Comparison of ENCODE assay signal across 8 cellular contexts in genomic region chr14:52325126-52325525, GRCh38. TPM values are rescaled to one million over a fixed set of nuclear protein-coding genes. Genes with fewer than 3 reads are reported as not detected.
DNase-seq lines count a peak whose midpoint lies in the region; ATAC-seq and TF ChIP-seq lines count a peak whose summit lies in the region.

No MANE protein-coding gene starts in this region.

- peaks cover 0 to 23% (median 7%) of the 10 kb centered on the region in 4 donors for H3K9me3 ChIP-seq in stomach

- H3K36me3 ChIP-seq in stomach: peaks cover 0 to 5% (median 0%) of the 10 kb centered on the region in 4 donors

- H3K4me3 ChIP-seq in GM12865 (ENCODE audit: low read depth, low read length): no peak overlapping the region
- no peak overlapping the region for H3K4me3 ChIP-seq in stomach

- H3K9me3 Mint-ChIP-seq in activated naive CD4-positive, alpha-beta T cell treated with anti-CD3 and anti-CD28 coated beads, Interleukin-2, amount 50 U/mL, for 72 hours: peaks cover 6 to 13% of the 10 kb centered on the region in 2 donors

- TF ChIP-seq POLR2A in stomach (IDR thresholded peaks at IDR 0.05): no peak

- TF ChIP-seq EP300 in stomach (IDR thresholded peaks at IDR 0.05): no peak

- peaks cover 11 to 51% of the 10 kb centered on the region in 2 donors for H3K36me3 Mint-ChIP-seq in activated naive CD4-positive, alpha-beta T cell treated with anti-CD3 and anti-CD28 coated beads, Interleukin-2, amount 50 U/mL, for 72 hours

- WGBS in stomach, 5 donors: 58 to 75% (median 66%) methylated on average over 3 of the region's 3 CpGs

- peak overlapping the region in 3 of 5 donors; percentile 29 to 71 (median 47) for H3K27ac ChIP-seq in stomach

- ATAC-seq in GM19468 (IDR thresholded peaks at IDR 0.05; ENCODE audit: extremely low read depth, unreplicated experiment): peak; percentile 90
- peak; percentile 98 for ATAC-seq in HG03460 (IDR thresholded peaks at IDR 0.05; ENCODE audit: unreplicated experiment)
- ATAC-seq in activated naive CD4-positive, alpha-beta T cell treated with anti-CD3 and anti-CD28 coated beads, Interleukin-2, amount 50 U/mL, for 72 hours: peak; percentile 87 to 91

- no peaks in the 10 kb centered on the region for H3K27me3 ChIP-seq in stomach

- H3K27ac Mint-ChIP-seq in activated naive CD4-positive, alpha-beta T cell treated with anti-CD3 and anti-CD28 coated beads, Interleukin-2, amount 50 U/mL, for 72 hours: no peak overlapping the region

- TF ChIP-seq CTCF in GM12865 (IDR thresholded peaks at IDR 0.05; ENCODE audit: insufficient read depth, low read depth, low read length, missing control alignments) (no peak), stomach (IDR thresholded peaks at IDR 0.05) (no peak)

- DNase-seq in GM12865 (ENCODE audit: low read depth): peak; percentile 89
- peak in 1 of 2 donors; percentile 39 for DNase-seq in activated naive CD4-positive, alpha-beta T cell treated with anti-CD3 and anti-CD28 coated beads, Interleukin-2, amount 50 U/mL, for 72 hours (ENCODE audit: low spot score in 2 of 2)
- no peak for DNase-seq in stomach
- no peak for DNase-seq in COLO829 (ENCODE audit: low spot score)
- DNase-seq in RKO (ENCODE audit: low spot score): no peak
- DNase-seq in posterior cingulate gyrus: no peak

- peaks cover 8 to 58% (median 18%) of the 10 kb centered on the region in 4 donors for H3K4me1 ChIP-seq in stomach

- intact Hi-C loops in stomach (cut with DNase I; ENCODE audit: low total_unique reads): no loop called here
- intact Hi-C loops in posterior cingulate gyrus (cut with DNase I): no loop called here

RNA-seq across cellular contexts. Expression of gene PTGER2, which starts 11.0 kb away (rescaled TPM):
- total RNA-seq in activated naive CD4-positive, alpha-beta T cell treated with anti-CD3 and anti-CD28 coated beads, Interleukin-2, amount 50 U/mL, for 72 hours: 1 to 10 TPM; 1.2 to 2.5 TPM
- 10 to 100 TPM in 2 of 5 donors, 1 to 10 TPM in 3; 1.3 to 22.0 (median 8.3) TPM for total RNA-seq in stomach
- 10 to 100 TPM in 2 of 3 donors, 1 to 10 TPM in 1; 5.3 to 20.6 (median 12.9) TPM for polyA plus RNA-seq in stomach

RNA-seq across cellular contexts. Expression of gene PTGDR, which starts 57.6 kb away (rescaled TPM):
- total RNA-seq in activated naive CD4-positive, alpha-beta T cell treated with anti-CD3 and anti-CD28 coated beads, Interleukin-2, amount 50 U/mL, for 72 hours: under 1 TPM in 1 of 2 donors, not detected in 1; 0.18 TPM
- 10 to 100 TPM in 1 of 5 donors, under 1 TPM in 1, not detected in 3; 0.37 to 33.0 TPM for total RNA-seq in stomach
- polyA plus RNA-seq in stomach: not detected
